In the genomic region with DNA sequence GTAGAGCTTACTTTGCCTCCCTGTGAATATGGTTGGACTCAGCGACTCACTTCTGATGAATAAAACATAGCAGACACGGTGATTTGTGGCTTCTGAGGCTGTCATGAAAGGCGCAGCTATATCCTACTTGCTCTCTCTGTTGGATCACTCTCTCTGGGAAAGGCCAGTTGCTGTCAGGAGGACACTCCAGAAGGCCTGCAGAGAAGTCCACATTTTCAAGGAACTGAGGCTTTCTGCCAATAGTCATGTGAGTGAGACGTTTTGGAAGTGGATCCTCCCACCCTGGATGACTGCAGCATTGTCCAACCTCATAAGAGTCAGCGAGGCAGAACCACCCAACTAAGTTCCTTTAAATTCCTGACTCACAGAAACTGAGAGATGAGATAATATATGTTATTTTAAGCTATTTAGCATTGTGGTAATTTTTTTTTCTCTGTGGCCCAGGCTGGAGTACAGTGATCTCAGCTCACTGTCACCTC, we compare ENCODE assay signal across 10 cellular contexts.
DNase-seq lines count a peak whose midpoint lies in the region; ATAC-seq and TF ChIP-seq lines count a peak whose summit lies in the region.
"Had no signal": no experiment of that assay in that cellular context is flagged by ENCODE, and none has a peak within 500 bp of the region (broad histone marks: within the 10 kb centered on the region; RNA-seq: fewer than 3 reads in every experiment).

No MANE protein-coding gene starts in this region.

- H3K27me3 Mint-ChIP-seq in activated CD8-positive, alpha-beta memory T cell treated with anti-CD3 and anti-CD28 coated beads, Interleukin-2, amount 10 ng/mL, durations not matched to agents 7 days and 5 days, result peaks cover 3% of the 10 kb centered on the region
- no peaks in the 10 kb centered on the region for H3K27me3 Mint-ChIP-seq in stimulated activated naive B cell treated with anti-CD40 and anti-IgM and Interleukin-4, amounts not matched to agents 10 μg/mL and 1 μg/mL and 100 μg/mL, for 72 hours
- H3K27me3 Mint-ChIP-seq: memory B cell had no signal

- peak; percentile 33 for ATAC-seq in activated CD8-positive, alpha-beta memory T cell treated with anti-CD3 and anti-CD28 coated beads, Interleukin-2, amount 10 ng/mL, durations not matched to agents 7 days and 5 days
- ATAC-seq in stimulated activated naive B cell treated with anti-CD40 and anti-IgM and Interleukin-4, amounts not matched to agents 10 μg/mL and 1 μg/mL and 100 μg/mL, for 72 hours (replicated peaks), result peak; percentile 96

- H3K36me3 Mint-ChIP-seq in activated CD8-positive, alpha-beta memory T cell treated with anti-CD3 and anti-CD28 coated beads, Interleukin-2, amount 10 ng/mL, durations not matched to agents 7 days and 5 days, result no peaks in the 10 kb centered on the region
- H3K36me3 Mint-ChIP-seq in stimulated activated naive B cell treated with anti-CD40 and anti-IgM and Interleukin-4, amounts not matched to agents 10 μg/mL and 1 μg/mL and 100 μg/mL, for 72 hours, result no peaks in the 10 kb centered on the region
- H3K36me3 Mint-ChIP-seq: memory B cell had no signal

- H3K9me3 Mint-ChIP-seq in activated CD8-positive, alpha-beta memory T cell treated with anti-CD3 and anti-CD28 coated beads, Interleukin-2, amount 10 ng/mL, durations not matched to agents 7 days and 5 days (ENCODE audit: low read depth), result no peaks in the 10 kb centered on the region
- H3K9me3 Mint-ChIP-seq in stimulated activated naive B cell treated with anti-CD40 and anti-IgM and Interleukin-4, amounts not matched to agents 10 μg/mL and 1 μg/mL and 100 μg/mL, for 72 hours, result no peaks in the 10 kb centered on the region
- H3K9me3 Mint-ChIP-seq: memory B cell had no signal

- H3K27ac Mint-ChIP-seq in activated CD8-positive, alpha-beta memory T cell treated with anti-CD3 and anti-CD28 coated beads, Interleukin-2, amount 10 ng/mL, durations not matched to agents 7 days and 5 days, result no peak overlapping the region
- H3K27ac Mint-ChIP-seq in stimulated activated naive B cell treated with anti-CD40 and anti-IgM and Interleukin-4, amounts not matched to agents 10 μg/mL and 1 μg/mL and 100 μg/mL, for 72 hours, result no peak overlapping the region
- H3K27ac Mint-ChIP-seq: memory B cell had no signal

- no peak overlapping the region for H3K4me3 Mint-ChIP-seq in activated CD8-positive, alpha-beta memory T cell treated with anti-CD3 and anti-CD28 coated beads, Interleukin-2, amount 10 ng/mL, durations not matched to agents 7 days and 5 days
- H3K4me3 Mint-ChIP-seq in stimulated activated naive B cell treated with anti-CD40 and anti-IgM and Interleukin-4, amounts not matched to agents 10 μg/mL and 1 μg/mL and 100 μg/mL, for 72 hours, result no peak overlapping the region
- H3K4me3 Mint-ChIP-seq: memory B cell had no signal

- TF ChIP-seq CTCF in fibroblast of pulmonary artery (IDR thresholded peaks at IDR 0.05; ENCODE audit: low read length, missing control alignments), result no peak

- DNase-seq in activated CD8-positive, alpha-beta memory T cell treated with anti-CD3 and anti-CD28 coated beads, Interleukin-2, amount 10 ng/mL, durations not matched to agents 7 days and 5 days, result no peak
- no peak for DNase-seq in activated CD8-positive, alpha-beta memory T cell treated with anti-CD3 and anti-CD28 coated beads, Interleukin-2, amount 50 U/mL, for 4 hours
- DNase-seq in LHCN-M2 (ENCODE audit: low read depth) (peak; percentile 10), fibroblast of pulmonary artery (ENCODE audit: low read depth) (peak; percentile 99), activated gamma-delta T cell treated with Interleukin-2 at 50 U/mL for 16 hours (no peak), NCI-H446 (lab: John Stamatoyannopoulos, UW) (no peak), HuH-7 (ENCODE audit: low spot score) (no peak)
- peak; percentile 41 for DNase-seq in stimulated activated naive B cell treated with anti-CD40 and anti-IgM and Interleukin-4, amounts not matched to agents 10 μg/mL and 1 μg/mL and 100 μg/mL, for 72 hours
- DNase-seq: substantia nigra had no signal

- CTCF ChIA-PET in activated CD8-positive, alpha-beta memory T cell treated with anti-CD3 and anti-CD28 coated beads, Interleukin-2, amount 10 ng/mL, durations not matched to agents 7 days and 5 days (lab: Charles Lee), result no interaction called here

- H3K4me1 Mint-ChIP-seq in activated CD8-positive, alpha-beta memory T cell treated with anti-CD3 and anti-CD28 coated beads, Interleukin-2, amount 10 ng/mL, durations not matched to agents 7 days and 5 days, result peaks cover 3% of the 10 kb centered on the region
- H3K4me1 Mint-ChIP-seq in stimulated activated naive B cell treated with anti-CD40 and anti-IgM and Interleukin-4, amounts not matched to agents 10 μg/mL and 1 μg/mL and 100 μg/mL, for 72 hours, result peaks cover 3 to 18% of the 10 kb centered on the region in 2 donors
- H3K4me1 Mint-ChIP-seq: memory B cell had no signal

- peak overlapping the region; percentile 54 for H3K4me3 ChIP-seq in fibroblast of pulmonary artery (replicated peaks; ENCODE audit: low read depth, low read length)

Comparison
In these comparisons a context has a peak if more than half of its experiments do, and no peak if none do; other contexts are left out.
1. DNase-seq: peak in LHCN-M2 (single experiment), fibroblast of pulmonary artery (single experiment) and stimulated activated naive B cell treated with anti-CD40 and anti-IgM and Interleukin-4, amounts not matched to agents 10 μg/mL and 1 μg/mL and 100 μg/mL, for 72 hours (single experiment); none in activated CD8-positive, alpha-beta memory T cell treated with anti-CD3 and anti-CD28 coated beads, Interleukin-2, amount 10 ng/mL, durations not matched to agents 7 days and 5 days (single experiment), activated CD8-positive, alpha-beta memory T cell treated with anti-CD3 and anti-CD28 coated beads, Interleukin-2, amount 50 U/mL, for 4 hours (single experiment), activated gamma-delta T cell treated with Interleukin-2 at 50 U/mL for 16 hours (single experiment), NCI-H446 (0 of 2) and HuH-7 (single experiment).